Comparison of ENCODE assay signal across 17 cellular contexts in genomic region chr1:63795455-63795854, GRCh38. TPM values are rescaled to one million over a fixed set of nuclear protein-coding genes. Genes with fewer than 3 reads are reported as not detected.
DNase-seq lines count a peak whose midpoint lies in the region; ATAC-seq and TF ChIP-seq lines count a peak whose summit lies in the region.
"Had no signal": no experiment of that assay in that cellular context is flagged by ENCODE, and none has a peak within 500 bp of the region (broad histone marks: within the 10 kb centered on the region; RNA-seq: fewer than 3 reads in every experiment).

No MANE protein-coding gene starts in this region.

- peaks cover 0 to 7% of the 10 kb centered on the region in 2 donors for H3K4me1 ChIP-seq in thyroid gland

- H3K4me3 ChIP-seq in thyroid gland (replicated peaks in 1 of 3): no peak overlapping the region

- WGBS in thyroid gland, 2 donors: 31 to 47% methylated on average over 4 of the region's 4 CpGs

- intact Hi-C loops in left cardiac atrium (cut with DNase I): no loop called here
- intact Hi-C loops in thyroid gland (cut with DNase I): no loop called here

- H3K27me3 ChIP-seq in thyroid gland: peaks cover 1% of the 10 kb centered on the region

- H3K36me3 ChIP-seq in thyroid gland: no peaks in the 10 kb centered on the region
- H3K36me3 ChIP-seq: neutrophil had no signal

- H3K27ac ChIP-seq in thyroid gland: no peak overlapping the region
- H3K27ac ChIP-seq: neutrophil had no signal

- TF ChIP-seq CTCF in thyroid gland (IDR thresholded peaks at IDR 0.05): no peak

- no peak for TF ChIP-seq POLR2A in thyroid gland (IDR thresholded peaks at IDR 0.05)

- no peaks in the 10 kb centered on the region for H3K9me3 ChIP-seq in thyroid gland
- H3K9me3 ChIP-seq: neutrophil had no signal

- DNase-seq in NCI-H2196 (lab: John Stamatoyannopoulos, UW; ENCODE audit: unreplicated experiment) (peak; percentile 39), NCI-H2196 treated with DMSO at 0.1 percent for 48 hours (lab: John Stamatoyannopoulos, UW; ENCODE audit: unreplicated experiment) (no peak), NCI-H510A (lab: John Stamatoyannopoulos, UW) (peak; percentile 55), left cardiac atrium (no peak), thyroid gland (peak; percentile 50 to 57)
- no peak for DNase-seq in stimulated activated CD4-positive, alpha-beta T cell treated with anti-CD3 and anti-CD28 coated beads, Interleukin-2, amount 100 ng/mL, for 24 hours
- DNase-seq: activated CD4-positive, alpha-beta memory T cell treated with anti-CD3 and anti-CD28 coated beads for 36 hours; activated T-cell treated with anti-CD3 and anti-CD28 coated beads, Interleukin-2, amount 50 U/mL, for 48 hours; C1 segment of cervical spinal cord; cerebellar nuclear complex; foreskin melanocyte; immature natural killer cell; midbrain; stimulated activated CD4-positive, alpha-beta T cell treated with anti-CD3 and anti-CD28 coated beads, Interleukin-4, amount 100 ng/mL, for 4 hours had no signal

- peak; percentile 69 to 70 for ATAC-seq in left cardiac atrium
- ATAC-seq in HG02885 (IDR thresholded peaks at IDR 0.05; ENCODE audit: poor library complexity, unreplicated experiment): no peak
- no peak for ATAC-seq in GM21619 (IDR thresholded peaks at IDR 0.05; ENCODE audit: unreplicated experiment)

RNA-seq across cellular contexts. Expression of gene ROR1, which starts 21.6 kb away (rescaled TPM):
- total RNA-seq in left cardiac atrium: 10 to 100 TPM in 1 of 2 donors, 1 to 10 TPM in 1; 5.7 to 14.7 TPM
- 1 to 10 TPM in 3 of 4 donors, under 1 TPM in 1; 0.73 to 2.6 (median 1.4) TPM for total RNA-seq in thyroid gland

Comparison
In these comparisons a context has a peak if more than half of its experiments do, and no peak if none do; other contexts are left out.
1. DNase-seq: peak in NCI-H2196 (single experiment), NCI-H510A (single experiment) and thyroid gland (2 of 2); none in NCI-H2196 treated with DMSO at 0.1 percent for 48 hours (single experiment), left cardiac atrium (single experiment) and stimulated activated CD4-positive, alpha-beta T cell treated with anti-CD3 and anti-CD28 coated beads, Interleukin-2, amount 100 ng/mL, for 24 hours (0 of 2).
2. ATAC-seq: peak in left cardiac atrium (2 of 2); none in HG02885 (single experiment) and GM21619 (single experiment).